ENCODE assay signal across 9 cellular contexts in the genomic region with DNA sequence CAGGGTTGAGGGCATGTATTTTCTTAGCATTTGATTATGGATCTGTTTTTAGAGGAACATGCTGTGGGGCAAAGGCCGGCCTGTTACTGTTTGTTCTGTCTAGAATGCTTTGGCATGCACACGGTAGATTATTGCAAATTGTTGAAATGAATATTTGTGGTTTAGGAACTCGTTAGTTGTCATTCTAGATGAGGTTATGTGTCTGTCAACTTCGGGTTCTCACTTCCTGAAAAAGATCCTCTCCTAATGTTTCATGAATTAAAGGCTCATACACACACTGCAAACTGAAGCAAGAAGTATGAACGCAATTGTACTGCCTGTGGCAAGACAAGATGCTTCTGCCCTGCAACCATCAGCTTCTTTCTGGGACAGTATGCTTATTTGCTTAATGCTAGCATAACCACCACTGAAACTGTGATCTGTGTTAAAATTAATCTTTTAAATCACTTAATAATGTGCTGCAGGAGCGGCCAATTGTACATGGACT.
A peak's percentile ranks its signal among the peaks of the same experiment; 100 is the strongest.
DNase-seq lines count a peak whose midpoint lies in the region; ATAC-seq and TF ChIP-seq lines count a peak whose summit lies in the region.
"Had no signal": no experiment of that assay in that cellular context is flagged by ENCODE, and none has a peak within 500 bp of the region (broad histone marks: within the 10 kb centered on the region; RNA-seq: fewer than 3 reads in every experiment).

No MANE protein-coding gene starts in this region.

- TF ChIP-seq CTCF in HL-60 (IDR thresholded peaks at IDR 0.05; ENCODE audit: insufficient read depth, low read length): no peak

- H3K27me3 ChIP-seq in HL-60 (ENCODE audit: insufficient read depth, poor library complexity, severe bottlenecking): no peaks in the 10 kb centered on the region
- H3K27me3 ChIP-seq: cardiac muscle cell had no signal

- peak; percentile 68 for ATAC-seq in GM21447 (IDR thresholded peaks at IDR 0.05; ENCODE audit: unreplicated experiment)

- peak overlapping the region; percentile 82 for H3K27ac ChIP-seq in HL-60 (replicated peaks)
- H3K27ac ChIP-seq: cardiac muscle cell had no signal

- H3K4me3 ChIP-seq in HL-60 (replicated peaks; ENCODE audit: insufficient read depth, low read length): no peak overlapping the region
- H3K4me3 ChIP-seq: cardiac muscle cell had no signal

- peak; percentile 86 for DNase-seq in CD1c-positive myeloid dendritic cell (ENCODE audit: extremely low spot score)
- peak; percentile 78 to 80 for DNase-seq in HL-60 (ENCODE audit: low read depth in 1 of 2, low spot score in 1 of 2)
- peak; percentile 48 for DNase-seq in dedifferentiated amniotic fluid mesenchymal stem cell (ENCODE audit: extremely low spot score)
- DNase-seq in NCI-H2196 (lab: John Stamatoyannopoulos, UW; ENCODE audit: unreplicated experiment): no peak
- DNase-seq in NCI-H510A treated with DMSO at 0.1 percent for 48 hours (lab: John Stamatoyannopoulos, UW): no peak
- DNase-seq in NCI-H2196 treated with DMSO at 0.1 percent for 48 hours (lab: John Stamatoyannopoulos, UW; ENCODE audit: unreplicated experiment): no peak
- DNase-seq in dermis blood vessel endothelial cell: no peak

Comparison
In these comparisons a context has a peak if more than half of its experiments do, and no peak if none do; other contexts are left out.
1. DNase-seq: peak in CD1c-positive myeloid dendritic cell (single experiment), HL-60 (2 of 2) and dedifferentiated amniotic fluid mesenchymal stem cell (single experiment); none in NCI-H2196 (single experiment), NCI-H510A treated with DMSO at 0.1 percent for 48 hours (single experiment), NCI-H2196 treated with DMSO at 0.1 percent for 48 hours (single experiment) and dermis blood vessel endothelial cell (single experiment).